In genomic region chr12:75783093-75783877, GRCh38 we compare ENCODE assay signal across 15 cellular contexts.
DNase-seq lines count a peak whose midpoint lies in the region; ATAC-seq and TF ChIP-seq lines count a peak whose summit lies in the region.
"Had no signal": no experiment of that assay in that cellular context is flagged by ENCODE, and none has a peak within 500 bp of the region (broad histone marks: within the 10 kb centered on the region; RNA-seq: fewer than 3 reads in every experiment).

No MANE protein-coding gene starts in this region.

- H3K4me1 ChIP-seq in trophoblast cell (ENCODE audit: control insufficient read depth in 1 of 2, insufficient read depth in 2 of 2, low read length in 2 of 2), result peaks cover 0 to 8% of the 10 kb centered on the region in 2 experiments

- H3K4ac ChIP-seq in trophoblast cell (ENCODE audit: low read depth, low read length), result no peak overlapping the region

- no peak overlapping the region for H3K23ac ChIP-seq in trophoblast cell (ENCODE audit: low read length)

- peaks cover 64% of the 10 kb centered on the region for H3K4me1 Mint-ChIP-seq in osteocyte (ENCODE audit: unreplicated experiment)
- no peaks in the 10 kb centered on the region for H3K4me1 Mint-ChIP-seq in CD14-positive monocyte
- H3K4me1 Mint-ChIP-seq: stimulated activated naive B cell treated with anti-CD40 and anti-IgM and Interleukin-4, amounts not matched to agents 10 μg/mL and 1 μg/mL and 100 μg/mL, for 72 hours had no signal

- no CpG with 5 or more reads among the region's 8 CpGs for WGBS in trophoblast cell (ENCODE audit: extremely low coverage, insufficient coverage, insufficient read length)

- H3K18ac ChIP-seq in trophoblast cell (ENCODE audit: low read length), result no peak overlapping the region

- H3K27ac Mint-ChIP-seq in osteocyte (ENCODE audit: unreplicated experiment) (peak overlapping the region; percentile 82), CD14-positive monocyte (no peak overlapping the region)
- H3K27ac Mint-ChIP-seq: activated T-cell treated with anti-CD3 and anti-CD28 coated beads, Interleukin-2, amount 50 U/mL, for 72 hours; dendritic cell treated with granulocyte-macrophage colony-stimulating factor and Interleukin-4, amounts not matched to agents 40 ng/mL and 50 ng/mL, for 4 days; stimulated activated naive B cell treated with anti-CD40 and anti-IgM and Interleukin-4, amounts not matched to agents 10 μg/mL and 1 μg/mL and 100 μg/mL, for 72 hours had no signal

- H2BK5ac ChIP-seq in trophoblast cell (ENCODE audit: low read depth, low read length, poor library complexity), result no peak overlapping the region

- no peak overlapping the region for H4K8ac ChIP-seq in trophoblast cell (ENCODE audit: low read depth, low read length)

- H3K14ac ChIP-seq in trophoblast cell (ENCODE audit: low read length), result no peak overlapping the region

- H3K36me3 ChIP-seq in trophoblast cell (ENCODE audit: control insufficient read depth in 1 of 2, insufficient read depth in 2 of 2, low read length in 2 of 2), result no peaks in the 10 kb centered on the region

- no peak overlapping the region for H2AK5ac ChIP-seq in trophoblast cell (ENCODE audit: low read length)

- no peak overlapping the region for H2AFZ ChIP-seq in trophoblast cell (ENCODE audit: insufficient read depth, low read length, poor library complexity)

- DNase-seq in NCI-H2107 treated with DMSO at 0.1 percent for 48 hours (lab: John Stamatoyannopoulos, UW; ENCODE audit: unreplicated experiment) (peak; percentile 33), choroid plexus epithelial cell (ENCODE audit: low read depth) (peak; percentile 73), osteocyte (ENCODE audit: extremely low spot score, unreplicated experiment) (no peak), trophoblast cell (no peak), CD14-positive monocyte (ENCODE audit: low spot score) (no peak), NCI-H524 treated with DMSO at 0.1 percent for 48 hours (lab: John Stamatoyannopoulos, UW) (no peak)
- DNase-seq: activated CD4-positive, alpha-beta T cell treated with anti-CD3 and anti-CD28 coated beads, Interleukin-2, amount 50 U/mL, for 1 hour; activated T-cell treated with anti-CD3 and anti-CD28 coated beads, Interleukin-2, amount 50 U/mL, for 72 hours; KBM-7; NCI-H1694 treated with DMSO at 0.1 percent for 48 hours; SHP77 treated with DMSO at 0.1 percent for 48 hours; stimulated activated naive B cell treated with anti-CD40 and anti-IgM and Interleukin-4, amounts not matched to agents 10 μg/mL and 1 μg/mL and 100 μg/mL, for 72 hours had no signal

- no peaks in the 10 kb centered on the region for H3K27me3 Mint-ChIP-seq in osteocyte (ENCODE audit: unreplicated experiment)
- peaks cover 1 to 3% (median 3%) of the 10 kb centered on the region in 3 donors for H3K27me3 Mint-ChIP-seq in CD14-positive monocyte (ENCODE audit: low read depth in 3 of 3)
- H3K27me3 Mint-ChIP-seq: dendritic cell treated with granulocyte-macrophage colony-stimulating factor and Interleukin-4, amounts not matched to agents 40 ng/mL and 50 ng/mL, for 4 days had no signal

- H4K12ac ChIP-seq in trophoblast cell (ENCODE audit: low read depth, low read length), result no peak overlapping the region

- peak overlapping the region; percentile 53 for H3K27ac ChIP-seq in C4-2B
- no peak overlapping the region for H3K27ac ChIP-seq in trophoblast cell (ENCODE audit: low read depth, low read length)

- H3K9me3 ChIP-seq in trophoblast cell (ENCODE audit: insufficient read depth, low read depth, low read length), result no peaks in the 10 kb centered on the region

- no peaks in the 10 kb centered on the region for H3K27me3 ChIP-seq in trophoblast cell (ENCODE audit: insufficient read depth, low read length)

- no peak overlapping the region for H3K4me3 ChIP-seq in choroid plexus epithelial cell (ENCODE audit: low read depth, low read length)
- H3K4me3 ChIP-seq in trophoblast cell (ENCODE audit: low read depth, low read length), result no peak overlapping the region

- H3K9ac ChIP-seq in trophoblast cell (ENCODE audit: low read length), result no peak overlapping the region

- no peak overlapping the region for H3K4me3 Mint-ChIP-seq in osteocyte (ENCODE audit: unreplicated experiment)
- H3K4me3 Mint-ChIP-seq in CD14-positive monocyte, result no peak overlapping the region
- H3K4me3 Mint-ChIP-seq: activated T-cell treated with anti-CD3 and anti-CD28 coated beads, Interleukin-2, amount 50 U/mL, for 72 hours; dendritic cell treated with granulocyte-macrophage colony-stimulating factor and Interleukin-4, amounts not matched to agents 40 ng/mL and 50 ng/mL, for 4 days; stimulated activated naive B cell treated with anti-CD40 and anti-IgM and Interleukin-4, amounts not matched to agents 10 μg/mL and 1 μg/mL and 100 μg/mL, for 72 hours had no signal

- H2BK120ac ChIP-seq in trophoblast cell (ENCODE audit: insufficient read depth, low read length, poor library complexity), result no peak overlapping the region

- no peaks in the 10 kb centered on the region for H3K79me2 ChIP-seq in trophoblast cell (ENCODE audit: control insufficient read depth, insufficient read depth, low read length, poor library complexity)

- H3K9me3 Mint-ChIP-seq in osteocyte (ENCODE audit: unreplicated experiment) (no peaks in the 10 kb centered on the region), CD14-positive monocyte (peaks cover 0 to 5% (median 0%) of the 10 kb centered on the region in 7 donors)
- H3K9me3 Mint-ChIP-seq: activated T-cell treated with anti-CD3 and anti-CD28 coated beads, Interleukin-2, amount 50 U/mL, for 72 hours; dendritic cell treated with granulocyte-macrophage colony-stimulating factor and Interleukin-4, amounts not matched to agents 40 ng/mL and 50 ng/mL, for 4 days; stimulated activated naive B cell treated with anti-CD40 and anti-IgM and Interleukin-4, amounts not matched to agents 10 μg/mL and 1 μg/mL and 100 μg/mL, for 72 hours had no signal

- H3K36me3 Mint-ChIP-seq in osteocyte (ENCODE audit: unreplicated experiment) (no peaks in the 10 kb centered on the region), CD14-positive monocyte (no peaks in the 10 kb centered on the region)
- H3K36me3 Mint-ChIP-seq: stimulated activated naive B cell treated with anti-CD40 and anti-IgM and Interleukin-4, amounts not matched to agents 10 μg/mL and 1 μg/mL and 100 μg/mL, for 72 hours had no signal

- no peak for ATAC-seq in GM18858 (IDR thresholded peaks at IDR 0.05; ENCODE audit: unreplicated experiment)
- ATAC-seq: activated T-cell treated with anti-CD3 and anti-CD28 coated beads, Interleukin-2, amount 50 U/mL, for 72 hours; stimulated activated naive B cell treated with anti-CD40 and anti-IgM and Interleukin-4, amounts not matched to agents 10 μg/mL and 1 μg/mL and 100 μg/mL, for 72 hours had no signal

- no peak overlapping the region for H4K91ac ChIP-seq in trophoblast cell (ENCODE audit: low read depth, low read length)

- intact Hi-C loops in CD14-positive monocyte (cut with micrococcal nuclease), result no loop called here

- H2BK12ac ChIP-seq in trophoblast cell (ENCODE audit: low read length), result no peak overlapping the region

- TF ChIP-seq CTCF in C4-2B (conservative IDR thresholded peaks at IDR 0.05) (no peak), choroid plexus epithelial cell (conservative IDR thresholded peaks at IDR 0.05; ENCODE audit: low read depth, low read length) (no peak), osteocyte (IDR thresholded peaks at IDR 0.05) (no peak), CD14-positive monocyte (IDR thresholded peaks at IDR 0.05) (no peak)

- peaks cover 4% of the 10 kb centered on the region for H3K79me1 ChIP-seq in trophoblast cell (ENCODE audit: low read length)

- H3K4me2 ChIP-seq in trophoblast cell (ENCODE audit: low read length), result no peak overlapping the region

Comparison
In these comparisons a context has a peak if more than half of its experiments do, and no peak if none do; other contexts are left out.
1. DNase-seq: peak in NCI-H2107 treated with DMSO at 0.1 percent for 48 hours (single experiment) and choroid plexus epithelial cell (single experiment); none in osteocyte (single experiment), trophoblast cell (0 of 2), CD14-positive monocyte (single experiment) and NCI-H524 treated with DMSO at 0.1 percent for 48 hours (single experiment).